In genomic region chr7:115638853-115639252, GRCh38 we compare ENCODE assay signal across 7 cellular contexts.
"Had no signal": no experiment of that assay in that cellular context is flagged by ENCODE, and none has a peak within 500 bp of the region (broad histone marks: within the 10 kb centered on the region; RNA-seq: fewer than 3 reads in every experiment).

No MANE protein-coding gene starts in this region.

- FAIRE-seq: GM12878, GM12891, GM12892, GM18507, GM19239 had no signal

- ATAC-seq: GM12878 had no signal

- DNase-seq: GDM1, GF-D8 had no signal

- H3K4me3 ChIP-seq: GM12878 had no signal
